In the genomic region with DNA sequence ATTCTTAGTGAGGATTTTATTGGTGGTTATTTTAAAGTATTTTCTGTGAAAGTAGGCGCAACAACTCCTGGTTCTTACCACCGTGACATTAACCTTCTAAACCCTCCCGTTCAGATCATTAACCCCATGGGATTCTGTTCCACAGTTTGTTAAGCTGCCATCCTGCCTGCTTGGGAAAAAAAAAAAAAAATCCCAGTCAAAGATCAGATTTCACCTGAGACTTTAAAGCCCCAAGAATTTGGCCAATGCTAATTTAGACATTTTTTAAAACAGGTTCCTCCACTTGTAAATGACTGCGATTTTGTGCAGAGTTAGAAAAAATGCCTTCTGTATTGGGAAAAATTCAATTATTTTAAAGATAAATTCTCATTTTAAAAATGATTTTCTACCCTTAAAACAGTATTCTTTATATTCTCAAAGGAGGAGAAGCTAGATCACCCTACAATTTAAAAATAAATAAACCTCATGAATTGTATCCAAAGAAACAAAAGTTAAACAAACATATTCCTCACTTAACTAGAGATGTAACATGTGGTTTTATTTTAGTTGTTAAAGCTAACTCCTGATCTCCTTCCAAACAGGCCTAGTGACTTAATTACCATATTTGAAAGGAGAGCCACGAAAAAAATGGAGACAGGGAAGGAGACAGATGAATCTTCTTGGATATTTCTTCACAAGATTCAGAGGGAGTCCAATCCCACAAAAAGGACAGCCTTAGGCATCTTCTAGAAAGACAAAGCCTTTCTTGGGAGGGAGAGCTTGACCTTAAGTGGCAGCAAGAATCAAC, we compare ENCODE assay signal across 19 cellular contexts.
DNase-seq lines count a peak whose midpoint lies in the region; TF ChIP-seq lines count a peak whose summit lies in the region.
"Had no signal": no experiment of that assay in that cellular context is flagged by ENCODE, and none has a peak within 500 bp of the region (broad histone marks: within the 10 kb centered on the region; RNA-seq: fewer than 3 reads in every experiment).

No MANE protein-coding gene starts in this region.

- no peak overlapping the region for H3K4me3 Mint-ChIP-seq in mesothelial cell of epicardium
- no peak overlapping the region for H3K4me3 Mint-ChIP-seq in activated CD4-positive, alpha-beta memory T cell treated with anti-CD3 and anti-CD28 coated beads for 36 hours
- H3K4me3 Mint-ChIP-seq: activated naive CD8-positive, alpha-beta T cell treated with anti-CD3 and anti-CD28 coated beads, Interleukin-2, amount 10 ng/mL, durations not matched to agents 7 days and 5 days; activated T-cell treated with anti-CD3 and anti-CD28 coated beads, Interleukin-2, amount 50 U/mL, for 72 hours; B cell; central memory CD8-positive, alpha-beta T cell had no signal

- H3K4me3 ChIP-seq in dorsolateral prefrontal cortex (peak overlapping the region in 1 of 59 donors; percentile 4), stomach (no peak overlapping the region), adrenal gland (no peak overlapping the region)
- H3K4me3 ChIP-seq: mucosa of descending colon, psoas muscle, SJSA1 had no signal

- TF ChIP-seq CTCF in dorsolateral prefrontal cortex (IDR thresholded peaks at IDR 0.05 in 54 of 56, conservative IDR thresholded peaks at IDR 0.05 in 2 of 56; ENCODE audit: low read depth in 1 of 56, partially characterized antibody in 56 of 56) (no peak), mesothelial cell of epicardium (IDR thresholded peaks at IDR 0.05; ENCODE audit: unreplicated experiment) (no peak), stomach (IDR thresholded peaks at IDR 0.05) (no peak), adrenal gland (IDR thresholded peaks at IDR 0.05) (no peak)

- H3K36me3 ChIP-seq in stomach: no peaks in the 10 kb centered on the region
- no peaks in the 10 kb centered on the region for H3K36me3 ChIP-seq in adrenal gland (replicated peaks in 1 of 2)
- H3K36me3 ChIP-seq: SJSA1 had no signal

- H3K27me3 Mint-ChIP-seq in mesothelial cell of epicardium (ENCODE audit: low read depth): no peaks in the 10 kb centered on the region
- H3K27me3 Mint-ChIP-seq in activated CD4-positive, alpha-beta memory T cell treated with anti-CD3 and anti-CD28 coated beads for 36 hours: no peaks in the 10 kb centered on the region
- H3K27me3 Mint-ChIP-seq: activated naive CD8-positive, alpha-beta T cell treated with anti-CD3 and anti-CD28 coated beads, Interleukin-2, amount 10 ng/mL, durations not matched to agents 7 days and 5 days; B cell had no signal

- peaks cover 41 to 81% (median 59%) of the 10 kb centered on the region in 4 donors for H3K4me1 ChIP-seq in stomach
- H3K4me1 ChIP-seq in adrenal gland (replicated peaks in 1 of 2): peaks cover 0 to 21% of the 10 kb centered on the region in 2 donors
- H3K4me1 ChIP-seq: SJSA1 had no signal

- TF ChIP-seq RAD21 in Ishikawa (IDR thresholded peaks at IDR 0.05; ENCODE audit: low read depth): no peak

- no peaks in the 10 kb centered on the region for H3K27me3 ChIP-seq in dorsolateral prefrontal cortex
- no peaks in the 10 kb centered on the region for H3K27me3 ChIP-seq in stomach
- H3K27me3 ChIP-seq in adrenal gland: no peaks in the 10 kb centered on the region
- H3K27me3 ChIP-seq: SJSA1 had no signal

- H3K27ac ChIP-seq in dorsolateral prefrontal cortex (peak overlapping the region; percentile 84 to 100 (median 95)), stomach (peak overlapping the region in 4 of 5 donors; percentile 50 to 77 (median 66)), adrenal gland (no peak overlapping the region)
- H3K27ac ChIP-seq: psoas muscle, SJSA1 had no signal

- TF ChIP-seq POLR2A in stomach (IDR thresholded peaks at IDR 0.05): no peak
- TF ChIP-seq POLR2A in adrenal gland (IDR thresholded peaks at IDR 0.05): no peak

- no peak for DNase-seq in dorsolateral prefrontal cortex
- no peak for DNase-seq in mesothelial cell of epicardium (ENCODE audit: low spot score in 2 of 2, unreplicated experiment in 2 of 2)
- DNase-seq in stomach: no peak
- DNase-seq in activated CD4-positive, alpha-beta memory T cell treated with anti-CD3 and anti-CD28 coated beads for 36 hours: no peak
- no peak for DNase-seq in KG1 (lab: John Stamatoyannopoulos, UW)
- DNase-seq in adrenal gland: no peak
- DNase-seq in DMS153 treated with DMSO at 0.1 percent for 48 hours (lab: John Stamatoyannopoulos, UW; ENCODE audit: unreplicated experiment): no peak
- DNase-seq: activated CD4-positive, alpha-beta T cell treated with anti-CD3 and anti-CD28 coated beads, Interleukin-2, amount 50 U/mL, for 1 hour; activated naive CD8-positive, alpha-beta T cell treated with anti-CD3 and anti-CD28 coated beads, Interleukin-2, amount 10 ng/mL, durations not matched to agents 7 days and 5 days; activated T-cell treated with anti-CD3 and anti-CD28 coated beads, Interleukin-2, amount 50 U/mL, for 72 hours; DMS53; islet precursor cell; mucosa of descending colon; NCI-H2029; psoas muscle had no signal

- peaks cover 2% of the 10 kb centered on the region for H3K36me3 Mint-ChIP-seq in mesothelial cell of epicardium
- H3K36me3 Mint-ChIP-seq in activated CD4-positive, alpha-beta memory T cell treated with anti-CD3 and anti-CD28 coated beads for 36 hours: no peaks in the 10 kb centered on the region

- TF ChIP-seq EP300 in Ishikawa (IDR thresholded peaks at IDR 0.05; ENCODE audit: borderline replicate concordance) (peak; percentile 56), stomach (IDR thresholded peaks at IDR 0.05) (no peak)

- H3K9me3 ChIP-seq in stomach: no peaks in the 10 kb centered on the region
- no peaks in the 10 kb centered on the region for H3K9me3 ChIP-seq in adrenal gland (replicated peaks in 1 of 3)
- H3K9me3 ChIP-seq: mucosa of descending colon, psoas muscle, SJSA1 had no signal

- H3K4me1 Mint-ChIP-seq in mesothelial cell of epicardium: peaks cover 92% of the 10 kb centered on the region
- peaks cover 4% of the 10 kb centered on the region for H3K4me1 Mint-ChIP-seq in activated CD4-positive, alpha-beta memory T cell treated with anti-CD3 and anti-CD28 coated beads for 36 hours (ENCODE audit: low read depth)
- H3K4me1 Mint-ChIP-seq: central memory CD8-positive, alpha-beta T cell had no signal

- 73 to 82% (median 77%) methylated on average over 5 of the region's 5 CpGs for WGBS in stomach, 5 donors
- WGBS in adrenal gland, 4 donors: 82 to 91% (median 85%) methylated on average over 5 of the region's 5 CpGs

- intact Hi-C loops in dorsolateral prefrontal cortex (cut with DNase I) (loop anchor here in 1 of 2 donors (5.0 kb wide), 2 partner anchors 36 to 96 kb away; partner anchors contain the start of gene MOB3B), stomach (cut with DNase I; ENCODE audit: low total_unique reads) (no loop called here), adrenal gland (cut with DNase I) (no loop called here)
- intact Hi-C loops in activated CD4-positive, alpha-beta memory T cell treated with anti-CD3 and anti-CD28 coated beads for 36 hours (cut with micrococcal nuclease): no loop called here

- H3K27ac Mint-ChIP-seq in mesothelial cell of epicardium: peak overlapping the region; percentile 93
- H3K27ac Mint-ChIP-seq in activated CD4-positive, alpha-beta memory T cell treated with anti-CD3 and anti-CD28 coated beads for 36 hours: no peak overlapping the region
- H3K27ac Mint-ChIP-seq: activated naive CD8-positive, alpha-beta T cell treated with anti-CD3 and anti-CD28 coated beads, Interleukin-2, amount 10 ng/mL, durations not matched to agents 7 days and 5 days; activated T-cell treated with anti-CD3 and anti-CD28 coated beads, Interleukin-2, amount 50 U/mL, for 72 hours; B cell had no signal

- CTCF ChIA-PET in activated CD4-positive, alpha-beta memory T cell treated with anti-CD3 and anti-CD28 coated beads for 36 hours (lab: Charles Lee): no interaction called here

- POLR2A ChIA-PET in activated CD4-positive, alpha-beta memory T cell treated with anti-CD3 and anti-CD28 coated beads for 36 hours (lab: Charles Lee): no interaction called here

- H3K9me3 Mint-ChIP-seq in mesothelial cell of epicardium: peaks cover 2% of the 10 kb centered on the region
- H3K9me3 Mint-ChIP-seq in activated CD4-positive, alpha-beta memory T cell treated with anti-CD3 and anti-CD28 coated beads for 36 hours: no peaks in the 10 kb centered on the region
- H3K9me3 Mint-ChIP-seq: activated T-cell treated with anti-CD3 and anti-CD28 coated beads, Interleukin-2, amount 50 U/mL, for 72 hours; central memory CD8-positive, alpha-beta T cell had no signal

TF ChIP-seq in Ishikawa, 13 proteins besides CTCF, POLR2A, EP300 and RAD21 (continues in another document):
- TF ChIP-seq CEBPB (IDR thresholded peaks at IDR 0.05): no peak
- TF ChIP-seq, protein P1, sequence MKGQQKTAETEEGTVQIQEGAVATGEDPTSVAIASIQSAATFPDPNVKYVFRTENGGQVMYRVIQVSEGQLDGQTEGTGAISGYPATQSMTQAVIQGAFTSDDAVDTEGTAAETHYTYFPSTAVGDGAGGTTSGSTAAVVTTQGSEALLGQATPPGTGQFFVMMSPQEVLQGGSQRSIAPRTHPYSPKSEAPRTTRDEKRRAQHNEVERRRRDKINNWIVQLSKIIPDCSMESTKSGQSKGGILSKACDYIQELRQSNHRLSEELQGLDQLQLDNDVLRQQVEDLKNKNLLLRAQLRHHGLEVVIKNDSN (IDR thresholded peaks at IDR 0.05): no peak
- peak; percentile 23; the same call in 1 of the 2 replicates for TF ChIP-seq MAX (IDR thresholded peaks at IDR 0.05)
- peak; percentile 63 for TF ChIP-seq NFIC (IDR thresholded peaks at IDR 0.05)
- peak; percentile 91 for TF ChIP-seq TEAD4 (IDR thresholded peaks at IDR 0.05)

Comparison
In these comparisons a context has a peak if more than half of its experiments do, and no peak if none do; other contexts are left out.
1. H3K27ac ChIP-seq: peak in dorsolateral prefrontal cortex (59 of 59) and stomach (4 of 5); none in adrenal gland (0 of 5).